In the genomic region with DNA sequence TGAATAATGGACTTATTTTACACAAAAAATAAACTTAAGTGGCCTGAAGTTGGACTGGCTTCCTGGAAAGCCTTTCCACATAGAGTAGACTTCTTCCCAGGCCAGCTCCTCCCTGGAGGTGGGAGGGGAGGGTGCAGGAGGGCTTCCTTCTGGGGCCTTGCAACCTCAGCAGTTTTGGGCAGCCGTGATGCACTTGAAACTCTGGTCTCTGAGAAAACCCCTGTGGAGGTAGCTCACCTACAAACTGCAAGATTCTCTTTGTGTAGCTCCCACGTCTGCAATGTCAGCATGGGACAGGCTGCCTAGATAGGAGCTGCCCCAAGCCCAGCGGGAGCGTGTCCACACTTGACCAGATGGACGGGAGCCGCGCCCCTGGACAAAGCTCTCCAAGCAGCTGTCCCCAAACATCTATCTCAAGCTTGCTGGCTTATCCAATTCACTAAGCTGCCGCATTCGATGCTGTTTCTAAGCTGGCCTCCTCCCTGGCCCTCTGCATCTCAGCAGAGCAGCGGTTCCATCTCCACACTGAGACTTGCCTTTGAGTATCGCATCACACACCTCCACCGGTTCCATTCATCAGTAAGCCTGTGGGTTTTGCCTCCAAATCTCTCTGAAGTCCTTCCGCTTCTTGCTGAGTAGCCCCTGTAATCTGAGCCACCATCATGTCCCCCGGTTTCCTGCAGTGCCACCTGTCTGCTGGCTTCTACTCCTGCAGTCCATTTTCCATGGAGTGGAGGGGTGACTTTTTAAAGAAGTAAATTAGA, we compare ENCODE assay signal across 8 cellular contexts. TPM values are rescaled to one million over a fixed set of nuclear protein-coding genes. Genes with fewer than 3 reads are reported as not detected.
DNase-seq lines count a peak whose midpoint lies in the region; ATAC-seq, FAIRE-seq and TF ChIP-seq lines count a peak whose summit lies in the region.

No MANE protein-coding gene starts in this region.

- DNase-seq in A549 (ENCODE audit: low read depth in 1 of 2, low spot score in 1 of 2) (peak; percentile 60 to 67), GM12865 (ENCODE audit: low read depth) (no peak), NCI-H69 (lab: John Stamatoyannopoulos, UW) (peak; percentile 40), GM12878 (ENCODE audit: low read depth, low spot score) (no peak), NCI-H2029 treated with DMSO at 0.1 percent for 48 hours (lab: John Stamatoyannopoulos, UW) (no peak)
- DNase-seq in stimulated activated CD4-positive, alpha-beta T cell treated with anti-CD3 and anti-CD28 coated beads, Interleukin-4, amount 100 ng/mL, for 24 hours = no peak

- no peak overlapping the region; the same call in 1 of the 2 replicates for H3K9ac ChIP-seq in GM12878 (ENCODE audit: control insufficient read depth, insufficient read depth, low read length)

- TF ChIP-seq RAD21 in A549 (conservative IDR thresholded peaks at IDR 0.05 in 1 of 2, IDR thresholded peaks at IDR 0.05 in 1 of 2) (peak in 1 of 2 experiments; percentile 21; a peak in 1 of 5 replicates), GM12878 (IDR thresholded peaks at IDR 0.05; ENCODE audit: insufficient read depth, low read depth, low read length) (peak; percentile 19; the same call in 1 of the 2 replicates)

- WGBS in A549 (ENCODE audit: missing lambda C conversion rate) = 75% methylated on average over 14 of the region's 14 CpGs
- WGBS in GM12878 (ENCODE audit: insufficient coverage, insufficient replicate concordance, low lambda C conversion rate, missing lambda C conversion rate) = 75% methylated on average over 14 of the region's 14 CpGs

- POLR2A ChIA-PET in A549 (lab: Yijun Ruan, JAX) = interaction anchor here (0.5 to 2.4 kb wide), 5 partner anchors 9 to 541 kb away, joined by 3 to 10 read pairs (median 3); no protein-coding TSS in a partner anchor
- POLR2A ChIA-PET in GM12878 (lab: Charles Lee) = interaction anchor here (0.6 to 5.0 kb wide), 7 partner anchors 11 to 496 kb away, joined by 3 to 84 read pairs (median 3); no protein-coding TSS in a partner anchor

- RAD21 ChIA-PET in GM12878 (lab: Charles Lee; ENCODE audit: unreplicated experiment) = interaction anchor here (0.7 to 2.7 kb wide), 12 partner anchors 9 to 1262 kb away, joined by 3 to 51 read pairs (median 5); no protein-coding TSS in a partner anchor

- H3K79me2 ChIP-seq in GM12878 (ENCODE audit: control insufficient read depth, insufficient read depth, low read length) = peaks cover 32% of the 10 kb centered on the region

- H3K9me3 ChIP-seq in A549 (no peaks in the 10 kb centered on the region), GM12878 (replicated peaks; ENCODE audit: control insufficient read depth, insufficient read depth, low read length) (no peaks in the 10 kb centered on the region)

- no peaks in the 10 kb centered on the region for H3K36me3 ChIP-seq in GM12878 (ENCODE audit: control insufficient read depth in 2 of 2, insufficient read depth in 2 of 2, low read length in 1 of 2)

- no TSS peak for BruUV-seq in GM12878 (replicated peaks; lab: Mats Ljungman, UMichigan)

- H2AFZ ChIP-seq in GM12878 (ENCODE audit: control insufficient read depth, low read depth, low read length) = peak overlapping the region; percentile 76; the same call in 1 of the 2 replicates

- H3K4me1 ChIP-seq in A549 (peaks cover 47% of the 10 kb centered on the region), GM12878 (ENCODE audit: control insufficient read depth, insufficient read depth, low read length) (peaks cover 47% of the 10 kb centered on the region)

- ATAC-seq in A549 (peak; percentile 16 to 39; a peak in 3 of 6 replicates), GM12878 (no peak)

- in situ Hi-C loops in GM12878 (cut with MboI) = no loop called here

- FAIRE-seq in A549 (lab: Jason Lieb, UNC) = no peak
- peak; percentile 38 for FAIRE-seq in GM12878 (lab: Jason Lieb, UNC)

- SMC1A ChIA-PET in GM12878 (lab: Charles Lee; ENCODE audit: uncharacterized antibody, unreplicated experiment) = interaction anchor here (0.7 to 16.4 kb wide), 9 partner anchors 8 to 1186 kb away, joined by 3 to 222 read pairs (median 4); no protein-coding TSS in a partner anchor

- no peak for TF ChIP-seq EP300 in A549 (IDR thresholded peaks at IDR 0.05)
- TF ChIP-seq EP300 in GM12878 (IDR thresholded peaks at IDR 0.05; ENCODE audit: borderline replicate concordance in 1 of 2, control insufficient read depth in 1 of 2, low read depth in 2 of 2, low read length in 2 of 2) = no peak

- CTCF ChIA-PET in A549 (lab: Yijun Ruan, JAX) = interaction anchor here (0.8 to 13.3 kb wide), 14 partner anchors 9 to 267 kb away, joined by 3 to 83 read pairs (median 6); no protein-coding TSS in a partner anchor
- CTCF ChIA-PET in GM12878 (lab: Yijun Ruan, JAX) = interaction anchor here (0.6 to 28.9 kb wide), 20 partner anchors 9 to 1230 kb away, joined by 3 to 684 read pairs (median 4); no protein-coding TSS in a partner anchor

- intact Hi-C loops in GM12878 (cut with micrococcal nuclease; ENCODE audit: unreplicated experiment) = loop anchor here (2.0 to 10.0 kb wide), 2 partner anchors 52 to 930 kb away; partner anchors contain the start of gene PDIA6

- TF ChIP-seq POLR2A in A549 (IDR thresholded peaks at IDR 0.05; ENCODE audit: low read length) (no peak), GM12878 (IDR thresholded peaks at IDR 0.05; ENCODE audit: low read depth, low read length) (no peak)

- peak overlapping the region; percentile 89 for H3K4me2 ChIP-seq in A549
- peak overlapping the region; percentile 70; the same call in 1 of the 2 replicates for H3K4me2 ChIP-seq in GM12878 (ENCODE audit: control insufficient read depth, insufficient read depth)

- H3K27ac ChIP-seq in A549 = peak overlapping the region; percentile 86 to 90
- peak overlapping the region; percentile 4; the same call in 1 of the 2 replicates for H3K27ac ChIP-seq in GM12878 (ENCODE audit: control insufficient read depth, insufficient read depth)
- peak overlapping the region; percentile 32 for H3K27ac ChIP-seq in layer of hippocampus (ENCODE audit: low read depth, low read length)
- peak overlapping the region; percentile 54 for H3K27ac ChIP-seq in temporal lobe (ENCODE audit: low read depth, low read length)

- peak; percentile 23; the same call in 1 of the 3 replicates for TF ChIP-seq CTCF in A549 (IDR thresholded peaks at IDR 0.05)
- peak; percentile 16 for TF ChIP-seq CTCF in GM12865 (IDR thresholded peaks at IDR 0.05; ENCODE audit: insufficient read depth, low read depth, low read length, missing control alignments)
- peak; percentile 19 to 29 (median 24); a peak in 2 of 6 replicates for TF ChIP-seq CTCF in GM12878 (IDR thresholded peaks at IDR 0.05 in 2 of 3, conservative IDR thresholded peaks at IDR 0.05 in 1 of 3; ENCODE audit: control insufficient read depth in 2 of 3, extremely low read depth in 1 of 3, insufficient read depth in 1 of 3, low read depth in 3 of 3, low read length in 3 of 3)

- H3K4me3 ChIP-seq in A549 (peak overlapping the region; percentile 24; the same call in 1 of the 3 replicates), GM12865 (ENCODE audit: low read depth, low read length) (no peak overlapping the region), GM12878 (no peak overlapping the region)

- no peaks in the 10 kb centered on the region for H3K27me3 ChIP-seq in GM12878 (replicated peaks in 1 of 2; ENCODE audit: control insufficient read depth in 2 of 2, insufficient read depth in 2 of 2, low read length in 1 of 2)
- no peaks in the 10 kb centered on the region for H3K27me3 ChIP-seq in layer of hippocampus (ENCODE audit: control insufficient read depth, insufficient read depth, low read length)

- H4K20me1 ChIP-seq in GM12878 (ENCODE audit: control insufficient read depth, insufficient read depth) = no peaks in the 10 kb centered on the region

TF ChIP-seq in A549, 52 proteins besides CTCF, POLR2A, EP300 and RAD21:
- TF ChIP-seq CBX8 (IDR thresholded peaks at IDR 0.05) = no peak
- TF ChIP-seq MAFK (IDR thresholded peaks at IDR 0.05; ENCODE audit: partially characterized antibody) = peak; percentile 91
TF ChIP-seq in A549: peak in this region for 1.

TF ChIP-seq in GM12878, 131 proteins besides CTCF, POLR2A, EP300 and RAD21 (continues in another document):
- no peak for TF ChIP-seq PKNOX1 (IDR thresholded peaks at IDR 0.05)

RNA-seq across cellular contexts. Expression of gene LPIN1, which starts 1.6 kb away (rescaled TPM):
- polyA plus RNA-seq in A549 (2011; rRNA removed) (18.5 and 19.2 TPM in 2 replicates), A549 (2017; fragmentation: RNase III; extraction: RNeasy Plus Mini Kit Qiagen cat#74134 plus additional on column Dnase treatment) (14.7 to 27.5 TPM (median 25.1 TPM) in 3 replicates), GM12878 (2011; rRNA removed) (75.6 and 82.5 TPM in 2 replicates), GM12878 (2014; fragmentation: Illumina TruSeq; extraction: Trizol) (50.8 and 52.3 TPM in 2 replicates), GM12878 (2014; fragmentation: Nextera tagmentation; extraction: Ambion mirVana) (10 to 100 TPM; 18.8 to 23.9 TPM), GM12878 (2014; rRNA removed) (60.1 and 63.6 TPM in 2 replicates), GM12878 (2016; fragmentation: Nextera tagmentation; extraction: Ambion mirVana) (10 to 100 TPM; 37.0 to 37.5 TPM)
- 14.2 and 15.7 TPM in 2 replicates for polyA plus RNA-seq in A549 (2012; cell fraction: cytosol; rRNA removed)
- polyA plus RNA-seq in A549 (2012; cell fraction: nucleus; rRNA removed) = 22.9 and 29.1 TPM in 2 replicates
- 16.5 and 19.3 TPM in 2 replicates for polyA minus RNA-seq in A549 (2011; rRNA and poly(A)+ RNA removed)
- total RNA-seq in GM12878 (2013; cell fraction: nucleolus; rRNA removed) = 183 and 196 TPM in 2 replicates
- total RNA-seq in GM12878 (2014; rRNA removed) (52.2 and 58.5 TPM in 2 replicates), GM12878 (2014; rRNA removed; fragmentation: Illumina TruSeq; extraction: Trizol) (46.1 and 48.3 TPM in 2 replicates), GM12878 (2021) (59.9 and 61.4 TPM in 2 replicates), temporal lobe (25.6 TPM)
- polyA plus RNA-seq in GM12878 (2011; ENCODE audit: low read depth) = 12.5 TPM
- 55.7 and 55.9 TPM in 2 replicates for polyA plus RNA-seq in GM12878 (2011; cell fraction: cytosol; rRNA removed)
- polyA plus RNA-seq in GM12878 (2011; cell fraction: nucleus; rRNA removed) = 97.5 and 102 TPM in 2 replicates
- polyA plus RNA-seq in GM12878 (2012) = 17.6 and 19.7 TPM in 2 replicates
- 55.0 and 62.3 TPM in 2 replicates for polyA minus RNA-seq in GM12878 (2011; rRNA and poly(A)+ RNA removed)
- polyA minus RNA-seq in GM12878 (2011; cell fraction: cytosol; rRNA and poly(A)+ RNA removed) = 17.0 and 20.3 TPM in 2 replicates
- polyA minus RNA-seq in GM12878 (2011; cell fraction: nucleus; rRNA and poly(A)+ RNA removed) = 69.2 and 114 TPM in 2 replicates

Comparison
In these comparisons a context has a peak if more than half of its experiments do, and no peak if none do; other contexts are left out.
1. DNase-seq: peak in A549 (2 of 2) and NCI-H69 (single experiment); none in GM12865 (single experiment), GM12878 (single experiment), NCI-H2029 treated with DMSO at 0.1 percent for 48 hours (single experiment) and stimulated activated CD4-positive, alpha-beta T cell treated with anti-CD3 and anti-CD28 coated beads, Interleukin-4, amount 100 ng/mL, for 24 hours (single experiment).
2. H3K27ac ChIP-seq: peak in every context shown above with its lines; median percentile 88 in A549; 54 in temporal lobe; 32 in layer of hippocampus; 4 in GM12878.
3. Of the 24 proteins assayed by ChIP-seq in both GM12878 and A549: peak only in GM12878: none; only in A549: none; in both: CTCF; in neither: 22; mixed calls (peak in some experiments, not most) for 1.
4. Peak in every context shown above with its lines, with median percentiles within 50 percentile points of each other: CTCF ChIP-seq.